Comparison of ENCODE assay signal across 9 cellular contexts in genomic region chr11:118918128-118918685, GRCh38. TPM values are rescaled to one million over a fixed set of nuclear protein-coding genes. Genes with fewer than 3 reads are reported as not detected.
DNase-seq lines count a peak whose midpoint lies in the region; ATAC-seq, FAIRE-seq and TF ChIP-seq lines count a peak whose summit lies in the region.
"Had no signal": no experiment of that assay in that cellular context is flagged by ENCODE, and none has a peak within 500 bp of the region (broad histone marks: within the 10 kb centered on the region; RNA-seq: fewer than 3 reads in every experiment).

No MANE protein-coding gene starts in this region.

- H2AFZ ChIP-seq in keratinocyte (ENCODE audit: control insufficient read depth, low read length), result no peak overlapping the region

- peak overlapping the region; percentile 94 for H3K27ac Mint-ChIP-seq in stimulated activated effector memory CD8-positive, alpha-beta T cell treated with anti-CD3 and anti-CD28 coated beads, Interleukin-12 subunit alpha, Interleukin-12 subunit beta, amount 100 ng/mL, for 72 hours

- peak; percentile 61 for FAIRE-seq in keratinocyte (lab: Jason Lieb, UNC)
- FAIRE-seq: A204.1 had no signal

- peak overlapping the region; percentile 90 for H3K4me3 Mint-ChIP-seq in stimulated activated effector memory CD8-positive, alpha-beta T cell treated with anti-CD3 and anti-CD28 coated beads, Interleukin-12 subunit alpha, Interleukin-12 subunit beta, amount 100 ng/mL, for 72 hours

- peaks cover 14% of the 10 kb centered on the region for H3K36me3 Mint-ChIP-seq in stimulated activated effector memory CD8-positive, alpha-beta T cell treated with anti-CD3 and anti-CD28 coated beads, Interleukin-12 subunit alpha, Interleukin-12 subunit beta, amount 100 ng/mL, for 72 hours

- in situ Hi-C loops in brain microvascular endothelial cell (cut with HindIII; ENCODE audit: low pct_ligation_motif_present, low sequenced_read_pairs), result no loop called here

- H3K27ac ChIP-seq in brain microvascular endothelial cell, result peak overlapping the region; percentile 92
- peak overlapping the region; percentile 99 for H3K27ac ChIP-seq in keratinocyte (ENCODE audit: control insufficient read depth, insufficient read depth, low read length)

- peaks cover 3% of the 10 kb centered on the region for H4K20me1 ChIP-seq in keratinocyte (ENCODE audit: control insufficient read depth, extremely low read depth, insufficient read depth, low read length)

- no peak for TF ChIP-seq CTCF in brain microvascular endothelial cell (IDR thresholded peaks at IDR 0.05; ENCODE audit: low read depth, low read length, missing control alignments)
- no peak for TF ChIP-seq CTCF in keratinocyte (optimal IDR thresholded peaks at IDR 0.05 in 1 of 3, IDR thresholded peaks at IDR 0.05 in 1 of 3, conservative IDR thresholded peaks at IDR 0.05 in 1 of 3; ENCODE audit: extremely low read depth in 1 of 3, insufficient read depth in 2 of 3, low read length in 3 of 3)

- peak overlapping the region; percentile 88 for H3K9ac ChIP-seq in keratinocyte (ENCODE audit: control insufficient read depth, extremely low read depth, insufficient read depth, low read length)

- H3K27me3 ChIP-seq in brain microvascular endothelial cell (replicated peaks) (no peaks in the 10 kb centered on the region), keratinocyte (ENCODE audit: control insufficient read depth, extremely low read depth, insufficient read depth, low read length) (no peaks in the 10 kb centered on the region)

- H3K4me1 Mint-ChIP-seq in stimulated activated effector memory CD8-positive, alpha-beta T cell treated with anti-CD3 and anti-CD28 coated beads, Interleukin-12 subunit alpha, Interleukin-12 subunit beta, amount 100 ng/mL, for 72 hours, result peaks cover 93% of the 10 kb centered on the region

- dilution Hi-C loops in keratinocyte (cut with MboI; ENCODE audit: extremely low pct_ligation_motif_present, low sequenced_read_pairs), result no loop called here

- no peaks in the 10 kb centered on the region for H3K9me3 ChIP-seq in keratinocyte (ENCODE audit: control insufficient read depth, low read depth, low read length)

- H3K4me1 ChIP-seq in keratinocyte (ENCODE audit: control insufficient read depth, extremely low read depth, insufficient read depth, low read length), result peaks cover 85% of the 10 kb centered on the region

- peak; percentile 67 for DNase-seq in DMS 273 (lab: John Stamatoyannopoulos, UW; ENCODE audit: unreplicated experiment)
- DNase-seq in DMS 273 treated with DMSO at 0.1 percent for 48 hours (lab: John Stamatoyannopoulos, UW), result no peak
- peak; percentile 84 for DNase-seq in NCI-H460 (ENCODE audit: extremely low read depth, low read depth)
- DNase-seq in brain microvascular endothelial cell, result peak; percentile 94
- no peak for DNase-seq in keratinocyte (ENCODE audit: low read depth, low spot score)
- peak in 1 of 2 donors; percentile 63 for DNase-seq in stimulated activated effector memory CD8-positive, alpha-beta T cell treated with anti-CD3 and anti-CD28 coated beads, Interleukin-12 subunit alpha, Interleukin-12 subunit beta, amount 100 ng/mL, for 72 hours (ENCODE audit: low spot score in 2 of 2)
- DNase-seq in T-helper 9 cell, result no peak
- DNase-seq in epidermal melanocyte (ENCODE audit: insufficient read length, low spot score), result no peak

- no peaks in the 10 kb centered on the region for H3K9me1 ChIP-seq in keratinocyte (ENCODE audit: control insufficient read depth, extremely low read depth, insufficient read depth, low read length)

- H3K79me2 ChIP-seq in keratinocyte (ENCODE audit: control insufficient read depth, insufficient read depth, low read length), result peaks cover 78% of the 10 kb centered on the region

- H3K4me3 ChIP-seq in brain microvascular endothelial cell (ENCODE audit: low read depth, low read length) (peak overlapping the region; percentile 34), keratinocyte (ENCODE audit: control insufficient read depth in 2 of 3, extremely low read depth in 1 of 3, insufficient read depth in 2 of 3, low read depth in 1 of 3, low read length in 3 of 3) (peak overlapping the region; percentile 4 to 56 (median 34))

- H3K36me3 ChIP-seq in brain microvascular endothelial cell (replicated peaks) (no peaks in the 10 kb centered on the region), keratinocyte (ENCODE audit: control insufficient read depth in 2 of 2, extremely low read depth in 1 of 2, insufficient read depth in 2 of 2, low read length in 2 of 2) (peaks cover 4 to 29% of the 10 kb centered on the region in 2 experiments)

- no peaks in the 10 kb centered on the region for H3K9me3 Mint-ChIP-seq in stimulated activated effector memory CD8-positive, alpha-beta T cell treated with anti-CD3 and anti-CD28 coated beads, Interleukin-12 subunit alpha, Interleukin-12 subunit beta, amount 100 ng/mL, for 72 hours

- peak overlapping the region; percentile 76 for H3K4me2 ChIP-seq in keratinocyte (ENCODE audit: control insufficient read depth, extremely low read depth, insufficient read depth, low read depth, low read length)

- ATAC-seq in stimulated activated effector memory CD8-positive, alpha-beta T cell treated with anti-CD3 and anti-CD28 coated beads, Interleukin-12 subunit alpha, Interleukin-12 subunit beta, amount 100 ng/mL, for 72 hours, result peak; percentile 27

RNA-seq across cellular contexts. Expression of gene BCL9L, which starts 7.5 kb away (rescaled TPM):
- 12.1 and 16.4 TPM in 2 replicates for total RNA-seq in NCI-H460 (2014; rRNA removed; shearing (Covaris generic))
- polyA plus RNA-seq in NCI-H460 (2014; cell fraction: nucleus; rRNA removed), result 10.2 and 14.0 TPM in 2 replicates
- polyA plus RNA-seq in keratinocyte, result 7.7 to 21.3 TPM (median 10.6 TPM) in 3 replicates
- 34.3 TPM for polyA plus RNA-seq in keratinocyte (2011; ENCODE audit: low read depth)
- polyA plus RNA-seq in keratinocyte (2011; cell fraction: cytosol; rRNA removed), result 11.9 and 23.9 TPM in 2 replicates
- polyA plus RNA-seq in keratinocyte (2011; cell fraction: nucleus; rRNA removed), result 70.6 and 95.4 TPM in 2 replicates
- 55.8 and 88.0 TPM in 2 replicates for polyA plus RNA-seq in keratinocyte (2012; ENCODE audit: low replicate concordance)
- 12.1 to 134 TPM (median 12.5 TPM) in 3 replicates for polyA minus RNA-seq in keratinocyte
- 73.9 TPM for polyA minus RNA-seq in keratinocyte (2011; cell fraction: cytosol; rRNA and poly(A)+ RNA removed)
- polyA minus RNA-seq in keratinocyte (2011; cell fraction: nucleus; rRNA and poly(A)+ RNA removed), result 91.6 and 94.2 TPM in 2 replicates

RNA-seq across cellular contexts. Expression of gene CXCR5, which starts 34.5 kb away (rescaled TPM):
- 0.02 TPM in 1 of 2 replicates, not detected in the other for total RNA-seq in NCI-H460 (2014; rRNA removed; shearing (Covaris generic))
- polyA plus RNA-seq in NCI-H460 (2014; cell fraction: nucleus; rRNA removed), result not detected in 2 replicates
- not detected in 3 replicates for polyA plus RNA-seq in keratinocyte
- polyA plus RNA-seq in keratinocyte (2011; ENCODE audit: low read depth), result not detected
- polyA plus RNA-seq in keratinocyte (2011; cell fraction: cytosol; rRNA removed), result not detected in 2 replicates
- not detected in 2 replicates for polyA plus RNA-seq in keratinocyte (2011; cell fraction: nucleus; rRNA removed)
- polyA plus RNA-seq in keratinocyte (2012; ENCODE audit: low replicate concordance), result 0.04 TPM in 1 of 2 replicates, not detected in the other
- not detected in 3 replicates for polyA minus RNA-seq in keratinocyte
- not detected for polyA minus RNA-seq in keratinocyte (2011; cell fraction: cytosol; rRNA and poly(A)+ RNA removed)
- not detected in 2 replicates for polyA minus RNA-seq in keratinocyte (2011; cell fraction: nucleus; rRNA and poly(A)+ RNA removed)

RNA-seq across cellular contexts. Expression of gene UPK2, which starts 37.9 kb away (rescaled TPM):
- not detected in 2 replicates for total RNA-seq in NCI-H460 (2014; rRNA removed; shearing (Covaris generic))
- not detected in 2 replicates for polyA plus RNA-seq in NCI-H460 (2014; cell fraction: nucleus; rRNA removed)
- polyA plus RNA-seq in keratinocyte, result 0.13 to 0.25 TPM (median 0.20 TPM) in 3 replicates
- polyA plus RNA-seq in keratinocyte (2011; ENCODE audit: low read depth), result not detected
- polyA plus RNA-seq in keratinocyte (2011; cell fraction: cytosol; rRNA removed), result 0.44 and 0.55 TPM in 2 replicates
- polyA plus RNA-seq in keratinocyte (2011; cell fraction: nucleus; rRNA removed), result 0.17 and 0.50 TPM in 2 replicates
- polyA plus RNA-seq in keratinocyte (2012; ENCODE audit: low replicate concordance), result 0.44 and 0.50 TPM in 2 replicates
- 1.2 TPM in 1 of 3 replicates, not detected in the others for polyA minus RNA-seq in keratinocyte
- polyA minus RNA-seq in keratinocyte (2011; cell fraction: cytosol; rRNA and poly(A)+ RNA removed), result not detected
- polyA minus RNA-seq in keratinocyte (2011; cell fraction: nucleus; rRNA and poly(A)+ RNA removed), result not detected in 2 replicates

RNA-seq across cellular contexts. Expression of gene FOXR1, which starts 53.4 kb away (rescaled TPM):
- not detected in 2 replicates for total RNA-seq in NCI-H460 (2014; rRNA removed; shearing (Covaris generic))
- polyA plus RNA-seq in NCI-H460 (2014; cell fraction: nucleus; rRNA removed), result not detected in 2 replicates
- not detected in 3 replicates for polyA plus RNA-seq in keratinocyte
- not detected for polyA plus RNA-seq in keratinocyte (2011; ENCODE audit: low read depth)
- not detected in 2 replicates for polyA plus RNA-seq in keratinocyte (2011; cell fraction: cytosol; rRNA removed)
- polyA plus RNA-seq in keratinocyte (2011; cell fraction: nucleus; rRNA removed), result not detected in 2 replicates
- not detected in 2 replicates for polyA plus RNA-seq in keratinocyte (2012; ENCODE audit: low replicate concordance)
- polyA minus RNA-seq in keratinocyte, result not detected in 3 replicates
- polyA minus RNA-seq in keratinocyte (2011; cell fraction: cytosol; rRNA and poly(A)+ RNA removed), result not detected
- polyA minus RNA-seq in keratinocyte (2011; cell fraction: nucleus; rRNA and poly(A)+ RNA removed), result not detected in 2 replicates

Comparison
In these comparisons a context has a peak if more than half of its experiments do, and no peak if none do; other contexts are left out.
1. DNase-seq: peak in DMS 273 (single experiment), NCI-H460 (single experiment) and brain microvascular endothelial cell (single experiment); none in DMS 273 treated with DMSO at 0.1 percent for 48 hours (single experiment), keratinocyte (single experiment), T-helper 9 cell (single experiment) and epidermal melanocyte (single experiment).